In genomic region chr11:55732936-55733335, GRCh38 we compare ENCODE assay signal across 1 cellular context.
TF ChIP-seq lines count a peak whose summit lies in the region.

No MANE protein-coding gene starts in this region.

TF ChIP-seq in GM12878, 131 proteins besides CTCF, POLR2A, EP300 and RAD21 (continued from another document):
- TF ChIP-seq ZBTB33 (IDR thresholded peaks at IDR 0.05): no peak
- peak; percentile 39; the same call in 1 of the 2 replicates for TF ChIP-seq RELB (IDR thresholded peaks at IDR 0.05; ENCODE audit: low read depth)
- no peak for TF ChIP-seq ZNF207 (IDR thresholded peaks at IDR 0.05; ENCODE audit: borderline replicate concordance)
- no peak for TF ChIP-seq ETV6 (conservative IDR thresholded peaks at IDR 0.05 in 1 of 2, IDR thresholded peaks at IDR 0.05 in 1 of 2; ENCODE audit: borderline replicate concordance in 1 of 2, low read depth in 1 of 2)
- 0 out of 2 replicates have a peak, but pooled peaks have one; percentile 18 for TF ChIP-seq IKZF1 (conservative IDR thresholded peaks at IDR 0.05)
- TF ChIP-seq BHLHE40 (IDR thresholded peaks at IDR 0.05; ENCODE audit: borderline replicate concordance in 1 of 2, low read depth in 2 of 2, low read length in 1 of 2): no peak
- no peak for TF ChIP-seq IRF5 (IDR thresholded peaks at IDR 0.05; ENCODE audit: borderline replicate concordance)
- peak; percentile 36 to 60; a peak in 2 of 4 replicates for TF ChIP-seq IKZF2 (IDR thresholded peaks at IDR 0.05)
- no peak for TF ChIP-seq KDM1A (IDR thresholded peaks at IDR 0.05; ENCODE audit: borderline replicate concordance)
- TF ChIP-seq SMAD5 (IDR thresholded peaks at IDR 0.05; ENCODE audit: low read depth): no peak
- peak; percentile 12; the same call in 1 of the 2 replicates for TF ChIP-seq MTA2 (IDR thresholded peaks at IDR 0.05; ENCODE audit: low read depth)
